14 cellular contexts compared by ENCODE assay signal in genomic region chr5:89232139-89232603, GRCh38.
DNase-seq lines count a peak whose midpoint lies in the region; ATAC-seq and TF ChIP-seq lines count a peak whose summit lies in the region.
"Had no signal": no experiment of that assay in that cellular context is flagged by ENCODE, and none has a peak within 500 bp of the region (broad histone marks: within the 10 kb centered on the region; RNA-seq: fewer than 3 reads in every experiment).

No MANE protein-coding gene starts in this region.

- H3K27me3 ChIP-seq in PC-3 (ENCODE audit: low read length), result no peaks in the 10 kb centered on the region
- H3K27me3 ChIP-seq: BLaER1 had no signal

- H4K20me1 ChIP-seq in PC-3 (ENCODE audit: low read length), result no peaks in the 10 kb centered on the region
- H4K20me1 ChIP-seq: BLaER1 had no signal

- H3K9me3 ChIP-seq in PC-3 (ENCODE audit: low read length), result no peaks in the 10 kb centered on the region
- H3K9me3 ChIP-seq: mucosa of descending colon had no signal

- no peak overlapping the region for H3K27ac ChIP-seq in PC-3 (ENCODE audit: low read length)
- H3K27ac ChIP-seq: BLaER1 had no signal

- no peak for DNase-seq in Kasumi-1 (lab: John Stamatoyannopoulos, UW)
- no peak for DNase-seq in SKM-1 treated with dmso at 0.1 percent for 144 hours (lab: John Stamatoyannopoulos, UW; ENCODE audit: unreplicated experiment)
- DNase-seq in NOMO-1 treated with DMSO at 0.1 percent for 48 hours (lab: John Stamatoyannopoulos, UW; ENCODE audit: unreplicated experiment), result no peak
- DNase-seq in PC-3, result no peak
- DNase-seq: activated CD4-positive, CD25-positive, alpha-beta regulatory T cell treated with anti-CD3 and anti-CD28 coated beads, Interleukin-2, amount 50 U/mL, for 72 hours; activated naive CD4-positive, alpha-beta T cell; hypothalamus; mucosa of descending colon; RPMI8226 had no signal

- H3K4me1 ChIP-seq in PC-3 (ENCODE audit: insufficient read depth, low read length), result no peaks in the 10 kb centered on the region
- H3K4me1 ChIP-seq: BLaER1 had no signal

- POLR2A ChIA-PET in PC-3 (lab: Charles Lee; ENCODE audit: unreplicated experiment), result no interaction called here

- no peaks in the 10 kb centered on the region for H3K79me2 ChIP-seq in PC-3 (ENCODE audit: low read length)

- H3K36me3 ChIP-seq in PC-3 (ENCODE audit: low read depth, low read length), result no peaks in the 10 kb centered on the region
- H3K36me3 ChIP-seq: BLaER1 had no signal

- TF ChIP-seq CTCF in PC-3 (conservative IDR thresholded peaks at IDR 0.05; ENCODE audit: low read depth, low read length), result no peak

- H3F3A ChIP-seq in PC-3 (ENCODE audit: low read length, unreplicated experiment), result no peaks in the 10 kb centered on the region

- H2AFZ ChIP-seq in PC-3 (ENCODE audit: low read length), result no peak overlapping the region

- no peak overlapping the region for H3K4me3 ChIP-seq in PC-3 (ENCODE audit: low read length)
- H3K4me3 ChIP-seq: BLaER1, mucosa of descending colon had no signal

- CTCF ChIA-PET in PC-3 (lab: Charles Lee), result interaction anchor here (0.7 kb wide), 1 partner anchor 505 kb away, joined by 3 read pairs; no protein-coding TSS in a partner anchor

- intact Hi-C loops in PC-3 (cut with micrococcal nuclease), result loop anchor here (10.0 kb wide), 1 partner anchor 197 kb away; no protein-coding TSS in a partner anchor

- H3K9ac ChIP-seq in PC-3 (ENCODE audit: low read length), result no peak overlapping the region
- H3K9ac ChIP-seq: BLaER1 had no signal

- no TSS peak for BruUV-seq in PC-3 (replicated peaks; lab: Mats Ljungman, UMichigan)

- no peaks in the 10 kb centered on the region for H3K9me2 ChIP-seq in PC-3 (replicated peaks; ENCODE audit: low read length)

- H3K4me2 ChIP-seq in PC-3 (ENCODE audit: low read length), result no peak overlapping the region
- H3K4me2 ChIP-seq: BLaER1 had no signal

- ATAC-seq in GM18498 (IDR thresholded peaks at IDR 0.05; ENCODE audit: unreplicated experiment) (peak; percentile 92), GM19463 (IDR thresholded peaks at IDR 0.05; ENCODE audit: unreplicated experiment) (peak; percentile 94), HG02885 (IDR thresholded peaks at IDR 0.05; ENCODE audit: poor library complexity, unreplicated experiment) (peak; percentile 94), HG03575 (IDR thresholded peaks at IDR 0.05; ENCODE audit: extremely low read depth, insufficient number of reproducible peaks, low FRiP score, unreplicated experiment) (peak; percentile 89), PC-3 (no peak)
- ATAC-seq: mucosa of descending colon had no signal
